In the genomic region with DNA sequence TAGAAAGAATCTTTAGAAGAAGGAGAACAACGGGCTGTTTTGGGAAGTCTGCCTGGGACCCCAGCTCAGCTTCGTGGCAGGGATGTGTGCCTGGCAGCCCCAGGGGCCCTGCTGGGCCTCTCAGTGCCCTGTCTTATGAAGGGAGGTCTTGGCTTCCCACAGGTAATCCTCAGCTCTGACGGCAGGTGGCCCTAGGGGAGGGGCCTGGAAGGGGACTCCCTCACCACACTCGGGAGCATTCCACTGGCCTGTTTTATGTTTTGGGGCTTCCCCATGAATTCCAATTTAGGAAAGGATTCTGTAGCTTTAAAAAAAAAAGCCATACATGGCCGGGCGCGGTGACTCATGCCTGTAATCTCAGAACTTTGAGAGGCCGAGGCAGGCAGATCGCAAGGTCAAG, we compare ENCODE assay signal across 25 cellular contexts. TPM values are rescaled to one million over a fixed set of nuclear protein-coding genes. Genes with fewer than 3 reads are reported as not detected.
DNase-seq lines count a peak whose midpoint lies in the region; ATAC-seq and TF ChIP-seq lines count a peak whose summit lies in the region.
"Had no signal": no experiment of that assay in that cellular context is flagged by ENCODE, and none has a peak within 500 bp of the region (broad histone marks: within the 10 kb centered on the region; RNA-seq: fewer than 3 reads in every experiment).

No MANE protein-coding gene starts in this region.

- H3K9me3 ChIP-seq in RWPE2 (ENCODE audit: severe bottlenecking), result no peaks in the 10 kb centered on the region
- no peaks in the 10 kb centered on the region for H3K9me3 ChIP-seq in upper lobe of left lung
- no peaks in the 10 kb centered on the region for H3K9me3 ChIP-seq in BE2C
- H3K9me3 ChIP-seq: esophagus muscularis mucosa, gastroesophageal sphincter, HAP-1 had no signal

- H3K4me3 ChIP-seq in RWPE2 (ENCODE audit: severe bottlenecking) (no peak overlapping the region), upper lobe of left lung (no peak overlapping the region), BE2C (ENCODE audit: low read depth, low read length) (no peak overlapping the region)
- H3K4me3 ChIP-seq: esophagus muscularis mucosa, gastroesophageal sphincter, HAP-1 had no signal

- H3K27me3 ChIP-seq in RWPE2 (ENCODE audit: insufficient read depth, poor library complexity, severe bottlenecking), result no peaks in the 10 kb centered on the region
- H3K27me3 ChIP-seq in upper lobe of left lung, result no peaks in the 10 kb centered on the region
- peaks cover 4% of the 10 kb centered on the region; the same call in 1 of the 2 replicates for H3K27me3 ChIP-seq in BE2C

- no peak overlapping the region for H3K27ac ChIP-seq in RWPE2 (ENCODE audit: poor library complexity, severe bottlenecking)
- peak overlapping the region in 3 of 4 donors; percentile 42 to 80 (median 51) for H3K27ac ChIP-seq in upper lobe of left lung
- H3K27ac ChIP-seq: C4-2B, esophagus muscularis mucosa, gastroesophageal sphincter had no signal

- H3K36me3 ChIP-seq in RWPE2 (ENCODE audit: low read depth) (no peaks in the 10 kb centered on the region), upper lobe of left lung (no peaks in the 10 kb centered on the region), BE2C (no peaks in the 10 kb centered on the region)
- H3K36me3 ChIP-seq: esophagus muscularis mucosa, gastroesophageal sphincter, HAP-1 had no signal

- peak; percentile 17 for DNase-seq in activated CD8-positive, alpha-beta memory T cell treated with anti-CD3 and anti-CD28 coated beads, Interleukin-2, amount 50 U/mL, for 48 hours
- DNase-seq in activated CD8-positive, alpha-beta memory T cell treated with anti-CD3 and anti-CD28 coated beads, Interleukin-2, amount 50 U/mL, for 4 hours, result no peak
- no peak for DNase-seq in RWPE2 (ENCODE audit: low spot score)
- DNase-seq in iPS-NIHi7 (ENCODE audit: extremely low spot score), result peak; percentile 60
- DNase-seq in upper lobe of left lung, result peak in 1 of 2 donors; percentile 72
- DNase-seq in BE2C, result no peak
- no peak for DNase-seq in effector CD4-positive, alpha-beta T cell
- DNase-seq in NAMALWA (ENCODE audit: low spot score), result no peak
- DNase-seq: activated CD4-positive, alpha-beta T cell treated with anti-CD3 and anti-CD28 coated beads for 36 hours; activated naive CD4-positive, alpha-beta T cell treated with anti-CD3 and anti-CD28 coated beads, Interleukin-2, amount 50 U/mL, for 16 hours; aorta; hypothalamus; KG1; kidney; MV-4-11; natural killer cell; NCI-H187; NCI-H69; stimulated activated CD4-positive, alpha-beta T cell treated with anti-CD3 and anti-CD28 coated beads, Interleukin-15, amount 100 ng/mL, for 24 hours; stimulated activated CD8-positive, alpha-beta memory T cell treated with anti-CD3 and anti-CD28 coated beads, Interleukin-4, amount 100 ng/mL, for 48 hours had no signal

- WGBS in upper lobe of left lung, 2 donors, result 42 to 47% methylated on average over 9 of the region's 9 CpGs

- ATAC-seq in RWPE2 (ENCODE audit: low read depth) (peak; percentile 65), upper lobe of left lung (ENCODE audit: low FRiP score in 2 of 2) (peak; percentile 35 to 68)
- ATAC-seq: activated CD4-positive, alpha-beta T cell treated with anti-CD3 and anti-CD28 coated beads for 36 hours; gastroesophageal sphincter; natural killer cell; sciatic nerve had no signal

- TF ChIP-seq CTCF in RWPE2 (IDR thresholded peaks at IDR 0.05; ENCODE audit: poor library complexity, severe bottlenecking) (no peak), upper lobe of left lung (IDR thresholded peaks at IDR 0.05) (peak in 1 of 6 experiments; percentile 10), BE2C (IDR thresholded peaks at IDR 0.05; ENCODE audit: low read depth, low read length) (no peak)

- peaks cover 10% of the 10 kb centered on the region for H3K4me1 ChIP-seq in RWPE2 (ENCODE audit: insufficient read depth, poor library complexity, severe bottlenecking)
- peaks cover 2 to 22% (median 13%) of the 10 kb centered on the region in 4 donors for H3K4me1 ChIP-seq in upper lobe of left lung
- H3K4me1 ChIP-seq in BE2C, result no peaks in the 10 kb centered on the region
- H3K4me1 ChIP-seq: esophagus muscularis mucosa, gastroesophageal sphincter, HAP-1 had no signal

- TF ChIP-seq EP300 in upper lobe of left lung (IDR thresholded peaks at IDR 0.05), result no peak

- peak in 1 of 4 donors; percentile 46 for TF ChIP-seq POLR2A in upper lobe of left lung (IDR thresholded peaks at IDR 0.05)

RNA-seq across cellular contexts. Expression of a gene that starts 3.0 kb away (rescaled TPM):
- 100 to 1,000 TPM in 1 of 6 donors, 10 to 100 TPM in 5; 16.8 to 201 (median 39.4) TPM for total RNA-seq in upper lobe of left lung
- not detected for polyA plus RNA-seq in BE2C (2012; ENCODE audit: insufficient read depth, insufficient read length, low read depth)
- total RNA-seq: activated CD4-positive, alpha-beta T cell treated with anti-CD3 and anti-CD28 coated beads for 36 hours; natural killer cell; sciatic nerve had no signal

Comparison
In these comparisons a context has a peak if more than half of its experiments do, and no peak if none do; other contexts are left out.
1. DNase-seq: peak in activated CD8-positive, alpha-beta memory T cell treated with anti-CD3 and anti-CD28 coated beads, Interleukin-2, amount 50 U/mL, for 48 hours (single experiment) and iPS-NIHi7 (single experiment); none in activated CD8-positive, alpha-beta memory T cell treated with anti-CD3 and anti-CD28 coated beads, Interleukin-2, amount 50 U/mL, for 4 hours (single experiment), RWPE2 (single experiment), BE2C (single experiment), effector CD4-positive, alpha-beta T cell (single experiment) and NAMALWA (single experiment).